8 cellular contexts compared by ENCODE assay signal in the genomic region with DNA sequence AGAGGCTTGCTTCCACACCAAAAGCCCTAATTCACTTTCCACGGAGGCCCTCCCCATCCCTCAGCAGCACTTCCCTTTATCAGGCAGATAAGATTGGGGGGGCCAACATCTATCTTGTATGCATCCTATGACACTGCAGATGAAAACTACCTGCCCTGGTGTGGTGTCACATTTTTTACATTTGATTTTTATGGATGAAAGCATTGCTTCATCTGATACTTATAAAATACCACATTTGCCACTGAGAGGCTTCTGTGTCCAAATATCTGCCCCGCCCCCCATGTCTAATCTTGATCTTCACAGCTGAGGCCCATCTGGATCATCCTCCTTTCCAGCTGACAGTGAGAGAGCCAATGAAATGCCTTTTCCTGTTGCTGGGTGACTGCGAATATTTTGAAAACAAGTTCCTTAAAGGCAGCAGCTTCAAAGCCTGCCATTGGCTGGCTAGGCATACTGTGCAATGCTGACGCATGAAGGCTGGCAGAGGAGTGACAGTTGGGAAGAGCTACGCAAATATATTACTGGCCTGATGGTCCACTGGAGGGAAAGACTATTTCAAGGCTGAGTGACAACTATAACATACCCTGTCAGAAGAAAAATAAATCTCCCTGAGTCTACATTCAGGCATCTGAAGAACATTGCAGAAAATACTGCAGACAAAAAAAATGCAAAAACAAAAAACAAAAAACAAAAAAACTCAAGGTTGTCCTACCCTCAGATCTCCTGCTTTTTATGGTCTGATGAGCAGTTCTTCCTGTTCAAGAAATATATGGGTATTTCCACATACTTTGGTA.
A peak's percentile ranks its signal among the peaks of the same experiment; 100 is the strongest.
DNase-seq lines count a peak whose midpoint lies in the region; TF ChIP-seq lines count a peak whose summit lies in the region.

No MANE protein-coding gene starts in this region.

- TF ChIP-seq CTCF in LNCaP clone FGC (IDR thresholded peaks at IDR 0.05; ENCODE audit: control insufficient read depth, extremely low read depth, insufficient read depth) = no peak
- TF ChIP-seq CTCF in right atrium auricular region (IDR thresholded peaks at IDR 0.05) = no peak

- no peak overlapping the region for H3K4me3 ChIP-seq in LNCaP clone FGC (ENCODE audit: low read depth, low read length)
- H3K4me3 ChIP-seq in right atrium auricular region = no peak overlapping the region

- H3K4me1 ChIP-seq in right atrium auricular region = peaks cover 0 to 23% of the 10 kb centered on the region in 2 donors

- no peaks in the 10 kb centered on the region for H3K27me3 ChIP-seq in right atrium auricular region

- DNase-seq in DMS 273 (lab: John Stamatoyannopoulos, UW; ENCODE audit: unreplicated experiment) (peak; percentile 96), LNCaP clone FGC (ENCODE audit: low read depth) (peak; percentile 67), anterior cingulate cortex (lab: John Stamatoyannopoulos, UW) (peak in 50 of 58 donors; percentile 5 to 83 (median 49)), right atrium auricular region (ENCODE audit: low spot score) (peak; percentile 88), renal cortical epithelial cell (ENCODE audit: low read depth) (peak; percentile 65), NK-92 (lab: John Stamatoyannopoulos, UW; ENCODE audit: unreplicated experiment) (no peak), activated T-cell treated with anti-CD3 and anti-CD28 coated beads for 4 hours (no peak), SKM-1 (lab: John Stamatoyannopoulos, UW; ENCODE audit: unreplicated experiment) (no peak)

- H3K27ac ChIP-seq in right atrium auricular region = peak overlapping the region; percentile 62 to 77

- H3K36me3 ChIP-seq in right atrium auricular region = no peaks in the 10 kb centered on the region

- H3K9me3 ChIP-seq in right atrium auricular region = no peaks in the 10 kb centered on the region

Comparison
In these comparisons a context has a peak if more than half of its experiments do, and no peak if none do; other contexts are left out.
1. DNase-seq: peak in DMS 273 (single experiment), LNCaP clone FGC (single experiment), anterior cingulate cortex (50 of 58), right atrium auricular region (single experiment) and renal cortical epithelial cell (single experiment); none in NK-92 (single experiment), activated T-cell treated with anti-CD3 and anti-CD28 coated beads for 4 hours (single experiment) and SKM-1 (single experiment).